18 cellular contexts compared by ENCODE assay signal in the genomic region with DNA sequence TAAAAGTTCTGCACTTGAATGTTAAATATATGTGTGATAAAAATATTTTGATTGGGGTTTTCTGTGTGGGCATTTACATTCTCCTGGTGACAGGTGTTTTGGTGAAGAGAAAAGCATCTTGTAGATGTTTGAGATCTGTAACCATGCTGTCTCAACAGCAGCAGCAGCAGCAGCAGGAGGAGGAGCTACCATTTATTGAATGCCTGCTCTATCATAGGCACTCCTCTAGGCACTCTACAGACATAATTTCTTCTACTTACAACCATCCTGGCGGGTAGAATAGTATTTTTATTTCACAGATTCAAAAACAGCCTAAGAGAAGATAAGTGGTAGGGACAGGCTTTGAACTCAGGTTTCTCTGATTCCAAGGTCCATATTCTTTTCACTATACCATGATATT.
"Had no signal": no experiment of that assay in that cellular context is flagged by ENCODE, and none has a peak within 500 bp of the region (broad histone marks: within the 10 kb centered on the region; RNA-seq: fewer than 3 reads in every experiment).

No MANE protein-coding gene starts in this region.

- H3K4me1 Mint-ChIP-seq: central memory CD8-positive, alpha-beta T cell had no signal

- H3K27ac Mint-ChIP-seq: activated naive CD4-positive, alpha-beta T cell treated with anti-CD3 and anti-CD28 coated beads, Interleukin-2, amount 10 ng/mL, durations not matched to agents 7 days and 5 days; effector memory CD8-positive, alpha-beta T cell; nephron progenitor cell had no signal

- DNase-seq: activated CD4-positive, alpha-beta T cell treated with anti-CD3 and anti-CD28 coated beads, Interleukin-2, amount 50 U/mL, for 1 hour; activated naive CD4-positive, alpha-beta T cell treated with anti-CD3 and anti-CD28 coated beads, Interleukin-2, amount 10 ng/mL, durations not matched to agents 7 days and 5 days; adrenal gland; effector memory CD8-positive, alpha-beta T cell; foreskin melanocyte; kidney; midbrain; nephron progenitor cell; pancreas; psoas muscle; stimulated activated CD4-positive, alpha-beta T cell treated with anti-CD3 and anti-CD28 coated beads, Interleukin-4, amount 100 ng/mL, for 24 hours; stimulated activated naive CD4-positive, alpha-beta T cell treated with Interleukin-2 at 50 U/mL for 16 hours; SW 1271; tibial artery had no signal

- ATAC-seq: activated CD4-positive, CD25-positive, alpha-beta regulatory T cell treated with anti-CD3 and anti-CD28 coated beads, Interleukin-2, amount 50 U/mL, for 24 hours; effector memory CD8-positive, alpha-beta T cell; esophagus mucosa; left lobe of liver; pancreas; psoas muscle had no signal

- H3K27me3 Mint-ChIP-seq: activated naive CD4-positive, alpha-beta T cell treated with anti-CD3 and anti-CD28 coated beads, Interleukin-2, amount 10 ng/mL, durations not matched to agents 7 days and 5 days; central memory CD8-positive, alpha-beta T cell; effector memory CD8-positive, alpha-beta T cell had no signal

- H3K9me3 Mint-ChIP-seq: central memory CD8-positive, alpha-beta T cell; effector memory CD8-positive, alpha-beta T cell had no signal

- H3K4me3 Mint-ChIP-seq: activated naive CD4-positive, alpha-beta T cell treated with anti-CD3 and anti-CD28 coated beads, Interleukin-2, amount 10 ng/mL, durations not matched to agents 7 days and 5 days; central memory CD8-positive, alpha-beta T cell; effector memory CD8-positive, alpha-beta T cell; nephron progenitor cell had no signal
